ENCODE assay signal across 24 cellular contexts in the genomic region with DNA sequence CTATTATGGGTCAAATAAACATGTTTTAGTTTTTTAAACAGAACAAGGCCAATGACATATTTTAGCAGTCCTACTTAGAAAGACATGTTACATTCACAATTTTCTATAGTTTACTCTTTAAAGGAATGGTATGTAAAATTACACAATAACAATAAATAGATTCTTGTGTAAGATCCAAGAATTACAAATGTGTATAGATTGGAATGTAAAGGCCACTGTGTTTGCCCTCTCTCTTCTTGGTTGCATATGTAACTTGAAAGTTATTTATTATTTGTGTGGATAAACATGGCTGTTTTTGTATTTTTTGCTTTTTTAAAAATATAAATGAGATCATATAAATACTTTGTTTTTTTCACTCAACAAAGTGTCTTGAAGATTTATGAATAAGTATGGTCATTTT.
"Had no signal": no experiment of that assay in that cellular context is flagged by ENCODE, and none has a peak within 500 bp of the region (broad histone marks: within the 10 kb centered on the region; RNA-seq: fewer than 3 reads in every experiment).

No MANE protein-coding gene starts in this region.

- ATAC-seq: activated CD4-positive, CD25-positive, alpha-beta regulatory T cell treated with anti-CD3 and anti-CD28 coated beads, Interleukin-2, amount 50 U/mL, for 24 hours; activated CD8-positive, alpha-beta T cell treated with anti-CD3 and anti-CD28 coated beads for 36 hours; body of pancreas; Right ventricle myocardium inferior had no signal

- H3K27ac ChIP-seq: body of pancreas, cardiac muscle cell had no signal

- H3K4me3 ChIP-seq: body of pancreas, cardiac muscle cell, MG63 had no signal

- H3K27me3 ChIP-seq: body of pancreas, cardiac muscle cell, MG63 had no signal

- H3K36me3 ChIP-seq: cardiac muscle cell, MG63 had no signal

- DNase-seq: activated CD4-positive, alpha-beta T cell treated with anti-CD3 and anti-CD28 coated beads for 4 hours; activated CD8-positive, alpha-beta memory T cell treated with anti-CD3 and anti-CD28 coated beads, Interleukin-2, amount 50 U/mL, for 4 hours; activated CD8-positive, alpha-beta T cell treated with anti-CD3 and anti-CD28 coated beads for 36 hours; activated effector memory CD4-positive, alpha-beta T cell treated with Interleukin-2 at 50 U/mL for 16 hours; activated naive CD4-positive, alpha-beta T cell; activated T-cell treated with anti-CD3 and anti-CD28 coated beads, Interleukin-2, amount 50 U/mL, for 1 hour; aorta; body of pancreas; KBM-7; MG63; MV-4-11; NCI-H1092 treated with DMSO at 0.1 percent for 48 hours; NCI-H1436; NCI-H1694 treated with DMSO at 0.1 percent for 48 hours; NCI-H2029 treated with DMSO at 0.1 percent for 48 hours; NCI-H345; NCI-H510A; NCI-H526 treated with DMSO at 0.1 percent for 48 hours; NCI-H82; SK-N-SH; T-helper 1 cell had no signal

- H3K4me1 ChIP-seq: body of pancreas had no signal
